ENCODE assay signal across 18 cellular contexts in the genomic region with DNA sequence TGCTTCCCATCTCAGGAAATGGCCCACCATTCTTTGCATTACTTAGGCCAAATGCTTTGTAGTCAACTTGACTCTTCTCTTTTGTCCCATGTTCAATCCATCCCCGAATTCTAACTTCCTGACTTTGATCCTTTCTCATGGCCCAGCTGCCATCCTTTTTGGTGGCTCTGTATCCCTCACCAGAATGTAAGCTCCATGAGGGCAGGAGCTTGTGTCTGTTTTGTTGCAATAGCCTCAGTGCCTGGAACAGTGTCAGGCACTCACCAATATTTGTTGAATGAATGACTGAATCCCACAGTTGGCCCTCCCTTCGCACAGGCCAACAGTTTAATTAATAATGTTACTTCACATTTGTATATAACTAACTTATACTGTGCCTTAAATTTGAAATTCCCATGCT.
"Had no signal": no experiment of that assay in that cellular context is flagged by ENCODE, and none has a peak within 500 bp of the region (broad histone marks: within the 10 kb centered on the region; RNA-seq: fewer than 3 reads in every experiment).

No MANE protein-coding gene starts in this region.

- H3K36me3 Mint-ChIP-seq: naive thymus-derived CD8-positive, alpha-beta T cell had no signal

- H3K9me3 Mint-ChIP-seq: naive thymus-derived CD8-positive, alpha-beta T cell had no signal

- DNase-seq: effector memory CD4-positive, alpha-beta T cell; heart right ventricle; islet precursor cell; mammary epithelial cell; mucosa of descending colon; naive thymus-derived CD8-positive, alpha-beta T cell; psoas muscle; retina; sigmoid colon; stimulated activated CD4-positive, alpha-beta T cell treated with anti-CD3 and anti-CD28 coated beads, Interleukin-2, amount 100 ng/mL, for 24 hours; stimulated activated CD4-positive, alpha-beta T cell treated with anti-CD3 and anti-CD28 coated beads, Interleukin-4, amount 100 ng/mL, for 4 hours; stimulated activated naive CD4-positive, alpha-beta T cell had no signal

- H3K9me3 ChIP-seq: heart right ventricle, mucosa of descending colon, psoas muscle, sigmoid colon, tibial artery, upper lobe of left lung, vagina had no signal

- H3K27ac ChIP-seq: heart right ventricle, psoas muscle, sigmoid colon, skin epidermis, tibial artery, upper lobe of left lung, vagina had no signal

- ATAC-seq: esophagus mucosa; heart right ventricle; left lobe of liver; mucosa of descending colon; naive thymus-derived CD8-positive, alpha-beta T cell; psoas muscle had no signal

- H3K4me3 Mint-ChIP-seq: naive thymus-derived CD8-positive, alpha-beta T cell had no signal

- H3K36me3 ChIP-seq: heart right ventricle, sigmoid colon, tibial artery, upper lobe of left lung, vagina had no signal

- H3K4me3 ChIP-seq: heart right ventricle, mucosa of descending colon, psoas muscle, sigmoid colon, skin epidermis, tibial artery, upper lobe of left lung, vagina had no signal

- H3K27me3 ChIP-seq: heart right ventricle, sigmoid colon, tibial artery, upper lobe of left lung, vagina had no signal

- H3K27me3 Mint-ChIP-seq: naive thymus-derived CD8-positive, alpha-beta T cell had no signal
